Comparison of ENCODE assay signal across 8 cellular contexts in the genomic region with DNA sequence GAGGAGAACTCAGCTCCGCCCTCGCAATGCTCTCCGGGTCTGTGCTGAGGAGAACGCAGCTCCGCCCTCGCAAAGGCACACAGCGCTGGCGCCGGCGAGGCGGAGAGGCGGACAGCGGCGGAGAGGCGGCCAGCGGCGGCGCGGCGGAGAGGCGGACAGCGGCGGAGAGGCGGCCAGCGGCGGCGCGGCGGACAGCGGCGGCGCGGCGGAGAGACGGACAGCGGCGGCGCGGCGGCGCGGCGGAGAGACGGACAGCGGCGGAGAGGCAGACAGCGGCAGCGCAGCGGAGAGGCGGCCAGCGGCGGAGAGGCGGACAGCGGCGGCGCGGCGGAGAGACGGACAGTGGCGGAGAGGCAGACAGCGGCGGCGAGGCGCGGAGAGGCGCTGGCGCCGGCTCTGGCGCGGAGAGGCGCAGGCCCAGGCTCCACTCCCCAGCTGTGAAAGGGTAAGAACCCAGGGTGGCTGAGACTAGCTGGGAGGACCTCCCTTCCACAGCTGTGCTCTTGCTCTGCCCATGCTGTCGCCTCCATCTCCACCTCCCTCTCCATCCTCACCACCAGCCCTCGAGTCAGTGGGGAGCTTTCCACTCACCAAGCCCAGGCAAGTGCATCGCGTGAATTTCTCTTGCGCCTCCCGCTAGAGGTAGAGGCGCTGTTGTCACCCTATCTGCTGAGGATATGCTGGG.
DNase-seq lines count a peak whose midpoint lies in the region; ATAC-seq, FAIRE-seq and TF ChIP-seq lines count a peak whose summit lies in the region.
"Not testable (repeated sequence)": the region's sequence is repeated elsewhere in the genome, so short reads cannot be mapped to it uniquely, and the experiment has no call there.

No MANE protein-coding gene starts in this region.

- not testable (repeated sequence) for H3K9ac ChIP-seq in HUES6 (ENCODE audit: low read length)
- peak overlapping the region in 1 of 4 experiments; percentile 8; a peak in 1 of 7 replicates for H3K9ac ChIP-seq in H1 (replicated peaks in 1 of 4; ENCODE audit: extremely low read depth in 1 of 4, low read depth in 3 of 4, low read length in 3 of 4)

- 0 out of 2 replicates have a peak overlapping the region, but pooled peaks have one; percentile 14 for H4K8ac ChIP-seq in H1 (ENCODE audit: extremely low read depth, insufficient read depth, low read length)

- not testable (repeated sequence) for H3K56ac ChIP-seq in H1 (replicated peaks; ENCODE audit: insufficient read length, low read depth, low read length)

- H2BK15ac ChIP-seq in H1 (ENCODE audit: low read length) = not testable (repeated sequence)

- H3K79me2 ChIP-seq in H1 (ENCODE audit: control insufficient read depth in 1 of 2, insufficient read depth in 2 of 2, low read length in 2 of 2) = not testable (repeated sequence)

- H3K23ac ChIP-seq in H1 (ENCODE audit: insufficient read length) = not testable (repeated sequence)

- H2BK5ac ChIP-seq in H1 (ENCODE audit: low read depth, low read length) = not testable (repeated sequence)

- H3K4me2 ChIP-seq in H1 (ENCODE audit: insufficient read depth in 1 of 2, low read depth in 2 of 2, low read length in 2 of 2) = peak overlapping the region; percentile 28 to 82

- H3K18ac ChIP-seq in H1 (ENCODE audit: extremely low read depth, low read length) = not testable (repeated sequence)

- intact Hi-C loops in pancreas (cut with DNase I) = not testable (repeated sequence)

- H4K5ac ChIP-seq in H1 (ENCODE audit: insufficient read length, low read depth, low read length) = not testable (repeated sequence)

- peak; percentile 30 for DNase-seq in BE2C
- DNase-seq in H1 (ENCODE audit: low read depth in 1 of 2, low spot score in 2 of 2) = peak in 1 of 2 experiments; percentile 76
- DNase-seq in lung (ENCODE audit: low spot score); suprapubic skin (ENCODE audit: low spot score in 2 of 2): not testable (repeated sequence)
- DNase-seq in pancreas = peak in 3 of 6 donors; percentile 53 to 78 (median 65)

- H2BK12ac ChIP-seq in H1 (ENCODE audit: low read depth, low read length) = not testable (repeated sequence)

- not testable (repeated sequence) for H3K27ac ChIP-seq in HUES6 (ENCODE audit: low read depth, low read length); H1 (ENCODE audit: low read depth, low read length); pancreas; suprapubic skin
- peak overlapping the region in 1 of 2 donors; percentile 48 for H3K27ac ChIP-seq in lung (ENCODE audit: low read depth in 1 of 2, low read length in 1 of 2)

- not testable (repeated sequence) for H2AK5ac ChIP-seq in H1 (ENCODE audit: low read depth, low read length)

- H3K4me1 ChIP-seq in BE2C = peaks cover 11% of the 10 kb centered on the region
- H3K4me1 ChIP-seq in HUES6 (ENCODE audit: control insufficient read depth, insufficient read depth, low read length); H1 (replicated peaks in 1 of 4; ENCODE audit: control insufficient read depth in 3 of 4, insufficient read depth in 4 of 4, low read length in 3 of 4); lung (ENCODE audit: control insufficient read depth in 2 of 2, insufficient read depth in 2 of 2, low read length in 2 of 2); pancreas; suprapubic skin: not testable (repeated sequence)

- not testable (repeated sequence) for H3K4me3 ChIP-seq in BE2C (ENCODE audit: low read depth, low read length)
- H3K4me3 ChIP-seq in HUES6 (ENCODE audit: low read depth, low read length) = peak overlapping the region; percentile 50
- peak overlapping the region; percentile 6 to 59 (median 37); a peak in 6 of 8 replicates for H3K4me3 ChIP-seq in H1 (ENCODE audit: extremely low read depth in 1 of 4, insufficient read depth in 2 of 4, low read depth in 3 of 4, low read length in 4 of 4)
- peak overlapping the region; percentile 24 for H3K4me3 ChIP-seq in iPS-11a (ENCODE audit: low read depth, low read length)
- H3K4me3 ChIP-seq in lung = peak overlapping the region; percentile 49
- H3K4me3 ChIP-seq in pancreas = peak overlapping the region in 1 of 4 donors; percentile 38
- peak overlapping the region; percentile 17 for H3K4me3 ChIP-seq in suprapubic skin

- H3K79me1 ChIP-seq in H1 (ENCODE audit: low read depth, low read length) = not testable (repeated sequence)

- POLR2A ChIA-PET in H1 (lab: Charles Lee; ENCODE audit: partially characterized antibody) = not testable (repeated sequence)

- TF ChIP-seq CTCF in BE2C (IDR thresholded peaks at IDR 0.05; ENCODE audit: low read depth, low read length); H1 (IDR thresholded peaks at IDR 0.05; ENCODE audit: control extremely low read depth in 1 of 3, insufficient read depth in 1 of 3, low read depth in 1 of 3, low read length in 3 of 3); lung (IDR thresholded peaks at IDR 0.05; ENCODE audit: control extremely low read depth, extremely low read depth); pancreas (IDR thresholded peaks at IDR 0.05); suprapubic skin (IDR thresholded peaks at IDR 0.05): not testable (repeated sequence)

- H3K4ac ChIP-seq in H1 (replicated peaks; ENCODE audit: insufficient read length, low read depth, low read length) = not testable (repeated sequence)

- not testable (repeated sequence) for H3K14ac ChIP-seq in H1 (ENCODE audit: insufficient read length)

- ATAC-seq in SK-N-SH treated with all-trans-retinoic acid at 6 μM for 48 hours (peak; percentile 80), pancreas (peak in 3 of 4 donors; percentile 18 to 45 (median 25))
- ATAC-seq in lung (ENCODE audit: insufficient read depth, low FRiP score) = not testable (repeated sequence)

- H2BK20ac ChIP-seq in H1 (ENCODE audit: low read length) = not testable (repeated sequence)

- not testable (repeated sequence) for H2BK120ac ChIP-seq in H1 (replicated peaks; ENCODE audit: low read depth, low read length)

- not testable (repeated sequence) for H4K91ac ChIP-seq in H1 (replicated peaks; ENCODE audit: insufficient read length, low read length)

- H3K27me3 ChIP-seq in BE2C; HUES6 (ENCODE audit: control insufficient read depth, insufficient read depth, low read length); lung (ENCODE audit: control insufficient read depth, insufficient read depth); pancreas; suprapubic skin: not testable (repeated sequence)
- peaks cover 0 to 12% (median 7%) of the 10 kb centered on the region in 4 experiments; a peak in 5 of 7 replicates for H3K27me3 ChIP-seq in H1 (replicated peaks in 1 of 4; ENCODE audit: control insufficient read depth in 3 of 4, extremely low read depth in 1 of 4, insufficient read depth in 3 of 4, low read length in 3 of 4)

- H3K9me3 ChIP-seq in BE2C; HUES6 (ENCODE audit: control insufficient read depth, insufficient read depth, low read depth, low read length); lung (ENCODE audit: control insufficient read depth in 2 of 2, insufficient read depth in 1 of 2, low read length in 1 of 2); pancreas; suprapubic skin: not testable (repeated sequence)
- peaks cover 3 to 12% of the 10 kb centered on the region in 2 experiments; a peak in 2 of 4 replicates for H3K9me3 ChIP-seq in H1 (ENCODE audit: insufficient read depth in 2 of 2, low read depth in 1 of 2, low read length in 1 of 2)

- not testable (repeated sequence) for TF ChIP-seq POLR2A in H1 (IDR thresholded peaks at IDR 0.05; ENCODE audit: control extremely low read depth in 1 of 2, low read depth in 2 of 2, low read length in 2 of 2); suprapubic skin (IDR thresholded peaks at IDR 0.05)

- not testable (repeated sequence) for H3K23me2 ChIP-seq in H1 (ENCODE audit: low read depth, low read length)

- not testable (repeated sequence) for TF ChIP-seq EP300 in H1 (IDR thresholded peaks at IDR 0.05; ENCODE audit: borderline replicate concordance in 1 of 2, low read depth in 2 of 2, low read length in 2 of 2); suprapubic skin (IDR thresholded peaks at IDR 0.05)

- WGBS in H1 (ENCODE audit: extremely low coverage in 1 of 2, insufficient coverage in 1 of 2, insufficient read length in 1 of 2, insufficient replicate concordance in 2 of 2, low coverage in 1 of 2, low lambda C conversion rate in 2 of 2, missing lambda C conversion rate in 1 of 2), 2 experiments = 13% methylated on average over 34 of the region's 78 CpGs; no CpG with 5 or more reads in 1 of the 2 experiments
- 30 to 84% methylated on average over 67 to 78 of the region's 78 CpGs for WGBS in lung, 2 donors
- WGBS in pancreas, 2 donors = 36 to 87% methylated on average over 72 to 78 of the region's 78 CpGs
- WGBS in suprapubic skin = 89% methylated on average over 74 of the region's 78 CpGs

- peak overlapping the region; percentile 73; the same call in 1 of the 2 replicates for H2AFZ ChIP-seq in H1 (ENCODE audit: low read length)

- H4K20me1 ChIP-seq in H1 (replicated peaks in 1 of 2; ENCODE audit: control insufficient read depth in 1 of 2, insufficient read depth in 2 of 2, low read length in 2 of 2) = not testable (repeated sequence)

- FAIRE-seq in H1 (lab: Jason Lieb, UNC); pancreas (lab: Jason Lieb, UNC): not testable (repeated sequence)

- CTCF ChIA-PET in H1 (lab: Charles Lee; ENCODE audit: partially characterized antibody) = not testable (repeated sequence)

- TF ChIP-seq RAD21 in H1 (IDR thresholded peaks at IDR 0.05 in 1 of 2, conservative IDR thresholded peaks at IDR 0.05 in 1 of 2; ENCODE audit: low read depth in 2 of 2, low read length in 2 of 2) = not testable (repeated sequence)

- not testable (repeated sequence) for H3K36me3 ChIP-seq in BE2C; HUES6 (ENCODE audit: control insufficient read depth, insufficient read depth, low read length); H1 (ENCODE audit: control insufficient read depth in 2 of 4, insufficient read depth in 4 of 4, low read length in 3 of 4); lung (ENCODE audit: control insufficient read depth in 2 of 2, insufficient read depth in 2 of 2, low read length in 2 of 2); pancreas; suprapubic skin

TF ChIP-seq in H1, 55 proteins besides CTCF, POLR2A, EP300 and RAD21:
- TF ChIP-seq KDM4A (IDR thresholded peaks at IDR 0.05; ENCODE audit: low read depth, low read length, severe bottlenecking) = peak; percentile 21
